ENCODE assay signal across 1 cellular context in genomic region chr19:47891622-47891922, GRCh38.
TF ChIP-seq lines count a peak whose summit lies in the region.

No MANE protein-coding gene starts in this region.

TF ChIP-seq in WTC11, 78 proteins besides CTCF, POLR2A, EP300 and RAD21:
- TF ChIP-seq GABPB1 (CRISPR knock-in tag; IDR thresholded peaks at IDR 0.05) (no peak), HMGA2 (CRISPR knock-in tag; IDR thresholded peaks at IDR 0.05) (no peak), IRF2 (CRISPR knock-in tag; IDR thresholded peaks at IDR 0.05; ENCODE audit: borderline replicate concordance, low read depth) (no peak), ZNF138 (CRISPR knock-in tag; conservative IDR thresholded peaks at IDR 0.05) (no peak), ZNF423 (CRISPR knock-in tag; IDR thresholded peaks at IDR 0.05) (no peak), ZNF396 (CRISPR knock-in tag; IDR thresholded peaks at IDR 0.05; ENCODE audit: borderline replicate concordance) (no peak), SP1 (CRISPR knock-in tag; conservative IDR thresholded peaks at IDR 0.05) (no peak), NR2C2 (CRISPR knock-in tag; IDR thresholded peaks at IDR 0.05) (no peak), SOX15 (CRISPR knock-in tag; IDR thresholded peaks at IDR 0.05) (no peak)
- TF ChIP-seq, protein P1, sequence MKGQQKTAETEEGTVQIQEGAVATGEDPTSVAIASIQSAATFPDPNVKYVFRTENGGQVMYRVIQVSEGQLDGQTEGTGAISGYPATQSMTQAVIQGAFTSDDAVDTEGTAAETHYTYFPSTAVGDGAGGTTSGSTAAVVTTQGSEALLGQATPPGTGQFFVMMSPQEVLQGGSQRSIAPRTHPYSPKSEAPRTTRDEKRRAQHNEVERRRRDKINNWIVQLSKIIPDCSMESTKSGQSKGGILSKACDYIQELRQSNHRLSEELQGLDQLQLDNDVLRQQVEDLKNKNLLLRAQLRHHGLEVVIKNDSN (CRISPR knock-in tag; IDR thresholded peaks at IDR 0.05) = no peak
- TF ChIP-seq, protein P2, sequence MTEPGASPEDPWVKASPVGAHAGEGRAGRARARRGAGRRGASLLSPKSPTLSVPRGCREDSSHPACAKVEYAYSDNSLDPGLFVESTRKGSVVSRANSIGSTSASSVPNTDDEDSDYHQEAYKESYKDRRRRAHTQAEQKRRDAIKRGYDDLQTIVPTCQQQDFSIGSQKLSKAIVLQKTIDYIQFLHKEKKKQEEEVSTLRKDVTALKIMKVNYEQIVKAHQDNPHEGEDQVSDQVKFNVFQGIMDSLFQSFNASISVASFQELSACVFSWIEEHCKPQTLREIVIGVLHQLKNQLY (CRISPR knock-in tag; IDR thresholded peaks at IDR 0.05) = no peak
